Comparison of ENCODE assay signal across 8 cellular contexts in the genomic region with DNA sequence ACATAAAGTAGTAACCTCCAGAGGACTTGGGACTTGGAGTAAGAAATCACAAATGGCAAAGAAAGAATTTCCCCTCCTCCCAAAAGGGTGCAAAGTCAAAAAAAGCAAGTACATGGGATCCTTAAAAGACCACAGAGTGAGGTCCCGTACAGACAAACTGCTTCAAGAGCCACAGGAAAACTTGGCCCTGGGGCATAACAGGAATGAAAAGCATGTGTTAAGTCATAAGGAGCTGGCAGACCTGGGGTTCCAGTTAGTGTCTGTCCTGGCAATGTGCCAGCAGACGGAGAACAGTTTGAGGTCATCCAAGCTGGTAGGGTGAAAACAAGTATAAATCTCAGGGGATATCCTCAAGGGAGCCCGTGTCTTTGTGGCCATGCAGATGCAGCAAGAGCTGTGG.
A peak's percentile ranks its signal among the peaks of the same experiment; 100 is the strongest.
DNase-seq lines count a peak whose midpoint lies in the region; ATAC-seq, FAIRE-seq and TF ChIP-seq lines count a peak whose summit lies in the region.

No MANE protein-coding gene starts in this region.

- TF ChIP-seq CTCF in DND-41 (IDR thresholded peaks at IDR 0.05; ENCODE audit: borderline replicate concordance, extremely low read depth, low read length, poor library complexity, severe bottlenecking) (no peak), chondrocyte (IDR thresholded peaks at IDR 0.05) (no peak), coronary artery (IDR thresholded peaks at IDR 0.05) (no peak)

- H3K27ac ChIP-seq in DND-41 (ENCODE audit: low read length) (no peak overlapping the region), coronary artery (no peak overlapping the region)

- no peak overlapping the region for H3K4me3 ChIP-seq in DND-41 (ENCODE audit: low read depth in 1 of 2, low read length in 2 of 2)
- H3K4me3 ChIP-seq in MG63, result no peak overlapping the region
- H3K4me3 ChIP-seq in coronary artery, result no peak overlapping the region

- peak overlapping the region; percentile 79 for H3K27ac Mint-ChIP-seq in chondrocyte (ENCODE audit: unreplicated experiment)

- no peaks in the 10 kb centered on the region for H3K9me3 ChIP-seq in DND-41 (ENCODE audit: insufficient read depth, low read length, severe bottlenecking)
- no peaks in the 10 kb centered on the region for H3K9me3 ChIP-seq in MG63

- no peaks in the 10 kb centered on the region for H3K36me3 ChIP-seq in DND-41 (ENCODE audit: insufficient read depth, low read length)
- H3K36me3 ChIP-seq in MG63, result no peaks in the 10 kb centered on the region

- H3K36me3 Mint-ChIP-seq in chondrocyte (ENCODE audit: low read depth), result no peaks in the 10 kb centered on the region

- no peaks in the 10 kb centered on the region for H4K20me1 ChIP-seq in DND-41 (ENCODE audit: insufficient read depth, low read length)

- peak; percentile 20 for DNase-seq in DND-41
- DNase-seq in MG63, result peak; percentile 88
- DNase-seq in chondrocyte (ENCODE audit: low spot score), result no peak
- peak; percentile 25 for DNase-seq in mucosa of gallbladder (ENCODE audit: low spot score)
- DNase-seq in HTR-8/SVneo (ENCODE audit: insufficient read length, low spot score), result no peak
- DNase-seq in coronary artery (ENCODE audit: low spot score), result no peak
- DNase-seq in NOMO-1 treated with dmso at 0.1 percent for 144 hours (lab: John Stamatoyannopoulos, UW; ENCODE audit: unreplicated experiment), result no peak

- peaks cover 64% of the 10 kb centered on the region for H3K4me1 Mint-ChIP-seq in chondrocyte (ENCODE audit: low read depth)

- H2AFZ ChIP-seq in DND-41 (ENCODE audit: low read depth, low read length), result no peak overlapping the region

- no peaks in the 10 kb centered on the region for H3K9me3 Mint-ChIP-seq in chondrocyte (ENCODE audit: low read depth)

- H3K4me3 Mint-ChIP-seq in chondrocyte (ENCODE audit: unreplicated experiment), result no peak overlapping the region

- no peaks in the 10 kb centered on the region for H3K27me3 Mint-ChIP-seq in chondrocyte (ENCODE audit: low read depth)

- peaks cover 11% of the 10 kb centered on the region for H3K27me3 ChIP-seq in DND-41 (ENCODE audit: insufficient read depth, low read length, poor library complexity)
- H3K27me3 ChIP-seq in MG63, result no peaks in the 10 kb centered on the region

- FAIRE-seq in HTR-8/SVneo (lab: Jason Lieb, UNC), result no peak

- ATAC-seq in DND-41 (ENCODE audit: insufficient read depth, low read depth), result no peak
- ATAC-seq in GM21529 (IDR thresholded peaks at IDR 0.05; ENCODE audit: unreplicated experiment), result no peak

- H3K4me2 ChIP-seq in DND-41 (ENCODE audit: insufficient read depth, low read length), result no peak overlapping the region

- no peak overlapping the region for H3K9ac ChIP-seq in DND-41 (ENCODE audit: low read depth, low read length)

- peaks cover 16% of the 10 kb centered on the region for H3K4me1 ChIP-seq in DND-41 (ENCODE audit: insufficient read depth, low read length)

- no peaks in the 10 kb centered on the region for H3K79me2 ChIP-seq in DND-41 (ENCODE audit: insufficient read depth, low read length)

Comparison
In these comparisons a context has a peak if more than half of its experiments do, and no peak if none do; other contexts are left out.
1. DNase-seq: peak in DND-41 (single experiment), MG63 (single experiment) and mucosa of gallbladder (single experiment); none in chondrocyte (single experiment), HTR-8/SVneo (single experiment), coronary artery (single experiment) and NOMO-1 treated with dmso at 0.1 percent for 144 hours (single experiment).